In the genomic region with DNA sequence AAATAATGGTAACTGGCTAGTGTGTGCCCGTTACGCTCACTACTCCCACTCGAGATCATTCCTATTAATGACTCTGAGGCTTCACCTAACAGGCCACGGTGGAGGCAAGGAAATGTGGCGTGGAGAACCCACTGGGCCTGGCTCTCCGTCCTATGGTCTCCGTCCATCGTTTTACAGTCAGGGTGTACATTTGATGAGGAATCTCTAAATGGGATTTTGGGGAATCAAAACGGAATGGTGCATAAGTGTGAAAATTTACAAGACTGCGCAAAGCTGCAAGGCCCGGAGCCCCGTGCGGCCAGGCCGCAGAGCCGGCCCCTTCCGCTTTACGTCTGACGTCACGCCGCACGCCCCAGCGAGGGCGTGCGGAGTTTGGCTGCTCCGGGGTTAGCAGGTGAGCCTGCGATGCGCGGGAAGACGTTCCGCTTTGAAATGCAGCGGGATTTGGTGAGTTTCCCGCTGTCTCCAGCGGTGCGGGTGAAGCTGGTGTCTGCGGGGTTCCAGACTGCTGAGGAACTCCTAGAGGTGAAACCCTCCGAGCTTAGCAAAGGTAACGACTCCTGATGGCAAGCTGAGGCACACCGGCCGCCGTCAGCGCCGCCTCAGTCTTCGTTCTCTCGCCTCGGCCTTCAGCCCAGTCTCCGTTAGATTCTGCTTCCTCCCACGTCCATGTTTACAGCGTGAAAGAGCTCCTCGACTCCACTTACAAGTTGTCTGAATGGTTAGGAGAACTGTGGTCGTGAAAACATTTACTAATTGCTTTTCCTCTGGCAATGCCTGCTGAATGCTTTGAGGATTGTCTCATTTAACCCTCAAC, we compare ENCODE assay signal across 8 cellular contexts. TPM values are rescaled to one million over a fixed set of nuclear protein-coding genes. Genes with fewer than 3 reads are reported as not detected.
A peak's percentile ranks its signal among the peaks of the same experiment; 100 is the strongest.
DNase-seq lines count a peak whose midpoint lies in the region; ATAC-seq, FAIRE-seq and TF ChIP-seq lines count a peak whose summit lies in the region.

TSS of gene RAD51C (plus strand) at position 364 of the 817 bp plus-strand sequence. CDS start at position 406, 42 bp downstream.

- H3K79me1 ChIP-seq in H1 (ENCODE audit: low read depth, low read length): no peaks in the 10 kb centered on the region
- H3K79me1 ChIP-seq in mesenchymal stem cell (replicated peaks; ENCODE audit: low read length, poor library complexity, severe bottlenecking): no peaks in the 10 kb centered on the region

- TF ChIP-seq POLR2A in H1 (IDR thresholded peaks at IDR 0.05; ENCODE audit: control extremely low read depth in 1 of 2, low read depth in 2 of 2, low read length in 2 of 2): peak in 1 of 2 experiments; percentile 78; a peak in 2 of 3 replicates

- H3K4me1 ChIP-seq in H1 (replicated peaks in 1 of 4; ENCODE audit: control insufficient read depth in 3 of 4, insufficient read depth in 4 of 4, low read length in 3 of 4) (peaks cover 0 to 4% (median 0%) of the 10 kb centered on the region in 4 experiments; a peak in 3 of 7 replicates), mesenchymal stem cell (ENCODE audit: control insufficient read depth, insufficient read depth, low read depth, low read length) (peaks cover 2% of the 10 kb centered on the region)

- H3K23ac ChIP-seq in H1 (ENCODE audit: insufficient read length): no peak within 1 kb of the TSS
- H3K23ac ChIP-seq in mesenchymal stem cell (ENCODE audit: low read length in 2 of 2): no peak within 1 kb of the TSS

- DNase-seq in COLO668 (lab: John Stamatoyannopoulos, UW; ENCODE audit: unreplicated experiment): peak; percentile 86
- DNase-seq in HS-5 (ENCODE audit: low read depth): peak; percentile 31
- DNase-seq in NOMO-1 treated with DMSO at 0.1 percent for 48 hours (lab: John Stamatoyannopoulos, UW; ENCODE audit: unreplicated experiment): peak; percentile 91
- peak; percentile 55 to 81 (median 72) for DNase-seq in activated CD8-positive, alpha-beta memory T cell treated with anti-CD3 and anti-CD28 coated beads for 48 hours (ENCODE audit: low read depth in 2 of 3, low spot score in 2 of 3)
- peak; percentile 27 to 66 for DNase-seq in H1 (ENCODE audit: low read depth in 1 of 2, low spot score in 2 of 2)
- peak; percentile 66 for DNase-seq in mesenchymal stem cell
- peak; percentile 72 for DNase-seq in stimulated activated CD8-positive, alpha-beta memory T cell treated with anti-CD3 and anti-CD28 coated beads, Interleukin-12 subunit alpha, Interleukin-12 subunit beta, amount 100 ng/mL, for 24 hours (ENCODE audit: extremely low read depth)

- TF ChIP-seq EP300 in H1 (IDR thresholded peaks at IDR 0.05; ENCODE audit: borderline replicate concordance in 1 of 2, low read depth in 2 of 2, low read length in 2 of 2): peak in 1 of 2 experiments; percentile 49; a peak in 1 of 3 replicates

- no peaks in the 10 kb centered on the region for H3K23me2 ChIP-seq in H1 (ENCODE audit: low read depth, low read length)

- 28% methylated on average over 50 of the region's 50 CpGs; no CpG with 5 or more reads in 1 of the 2 experiments for WGBS in H1 (ENCODE audit: extremely low coverage in 1 of 2, insufficient coverage in 1 of 2, insufficient read length in 1 of 2, insufficient replicate concordance in 2 of 2, low coverage in 1 of 2, low lambda C conversion rate in 2 of 2, missing lambda C conversion rate in 1 of 2), 2 experiments
- 68% methylated on average over 47 of the region's 50 CpGs for WGBS in mesenchymal stem cell

- FAIRE-seq in H1 (lab: Jason Lieb, UNC): no peak

- TF ChIP-seq RAD21 in H1 (IDR thresholded peaks at IDR 0.05 in 1 of 2, conservative IDR thresholded peaks at IDR 0.05 in 1 of 2; ENCODE audit: low read depth in 2 of 2, low read length in 2 of 2): no peak; a peak in 1 of 4 replicates

- H2BK120ac ChIP-seq in H1 (replicated peaks; ENCODE audit: low read depth, low read length): no peak within 1 kb of the TSS
- no peak within 1 kb of the TSS for H2BK120ac ChIP-seq in mesenchymal stem cell (ENCODE audit: low read depth, low read length)

- H2BK15ac ChIP-seq in H1 (ENCODE audit: low read length) (no peak within 1 kb of the TSS), mesenchymal stem cell (ENCODE audit: low read depth, poor library complexity, severe bottlenecking) (no peak within 1 kb of the TSS)

- H3K4ac ChIP-seq in H1 (replicated peaks; ENCODE audit: insufficient read length, low read depth, low read length) (no peak within 1 kb of the TSS), mesenchymal stem cell (ENCODE audit: low read depth in 1 of 2, low read length in 2 of 2) (peak within 1 kb of the TSS; percentile 62 to 78)

- H2BK5ac ChIP-seq in H1 (ENCODE audit: low read depth, low read length): no peak within 1 kb of the TSS
- no peak within 1 kb of the TSS for H2BK5ac ChIP-seq in mesenchymal stem cell (ENCODE audit: low read depth, low read length, poor library complexity, severe bottlenecking)

- peak; percentile 97 for ATAC-seq in GM19467 (IDR thresholded peaks at IDR 0.05; ENCODE audit: unreplicated experiment)

- peak within 1 kb of the TSS; percentile 28; the same call in 1 of the 2 replicates for H3K18ac ChIP-seq in H1 (ENCODE audit: extremely low read depth, low read length)
- no peak within 1 kb of the TSS for H3K18ac ChIP-seq in mesenchymal stem cell (ENCODE audit: low read depth in 1 of 2, low read length in 2 of 2)

- H3K36me3 ChIP-seq in H1 (ENCODE audit: control insufficient read depth in 2 of 4, insufficient read depth in 4 of 4, low read length in 3 of 4): no peaks in the 10 kb centered on the region
- peaks cover 0 to 3% of the 10 kb centered on the region in 2 experiments for H3K36me3 ChIP-seq in mesenchymal stem cell (ENCODE audit: control insufficient read depth in 1 of 2, insufficient read depth in 2 of 2, low read depth in 1 of 2, low read length in 2 of 2)

- no peaks in the 10 kb centered on the region for H3K27me3 ChIP-seq in H1 (replicated peaks in 1 of 4; ENCODE audit: control insufficient read depth in 3 of 4, extremely low read depth in 1 of 4, insufficient read depth in 3 of 4, low read length in 3 of 4)
- no peaks in the 10 kb centered on the region for H3K27me3 ChIP-seq in mesenchymal stem cell (ENCODE audit: control insufficient read depth in 1 of 2, insufficient read depth in 1 of 2, low read length in 2 of 2)

- no peak within 1 kb of the TSS for H3K56ac ChIP-seq in H1 (replicated peaks; ENCODE audit: insufficient read length, low read depth, low read length)

- H3K79me2 ChIP-seq in H1 (ENCODE audit: control insufficient read depth in 1 of 2, insufficient read depth in 2 of 2, low read length in 2 of 2): no peaks in the 10 kb centered on the region; a peak in 1 of 4 replicates

- H2AFZ ChIP-seq in H1 (ENCODE audit: low read length) (peak within 1 kb of the TSS; percentile 92), mesenchymal stem cell (ENCODE audit: low read depth, low read length) (peak within 1 kb of the TSS; percentile 97)

- no peaks in the 10 kb centered on the region for H4K20me1 ChIP-seq in H1 (replicated peaks in 1 of 2; ENCODE audit: control insufficient read depth in 1 of 2, insufficient read depth in 2 of 2, low read length in 2 of 2)

- H3K4me3 ChIP-seq in H1 (ENCODE audit: extremely low read depth in 1 of 4, insufficient read depth in 2 of 4, low read depth in 3 of 4, low read length in 4 of 4) (peak within 1 kb of the TSS; percentile 30 to 64 (median 55)), mesenchymal stem cell (ENCODE audit: insufficient read depth in 1 of 2, low read depth in 1 of 2, low read length in 2 of 2) (peak within 1 kb of the TSS; percentile 58 to 93)

- no peak within 1 kb of the TSS for H3K14ac ChIP-seq in H1 (ENCODE audit: insufficient read length)
- no peak within 1 kb of the TSS for H3K14ac ChIP-seq in mesenchymal stem cell (ENCODE audit: low read length in 2 of 2)

- H2AK5ac ChIP-seq in H1 (ENCODE audit: low read depth, low read length) (no peak within 1 kb of the TSS), mesenchymal stem cell (ENCODE audit: low read length, severe bottlenecking) (no peak within 1 kb of the TSS)

- peak within 1 kb of the TSS; percentile 41 to 70 (median 62); a peak in 6 of 7 replicates for H3K9ac ChIP-seq in H1 (replicated peaks in 1 of 4; ENCODE audit: extremely low read depth in 1 of 4, low read depth in 3 of 4, low read length in 3 of 4)
- H3K9ac ChIP-seq in mesenchymal stem cell (ENCODE audit: low read length): peak within 1 kb of the TSS; percentile 88

- peak within 1 kb of the TSS; percentile 4; the same call in 1 of the 2 replicates for H3K27ac ChIP-seq in H1 (ENCODE audit: low read depth, low read length)
- peak within 1 kb of the TSS; percentile 11 for H3K27ac ChIP-seq in mesenchymal stem cell (ENCODE audit: low read length, poor library complexity, severe bottlenecking)

- no peak within 1 kb of the TSS for H2BK20ac ChIP-seq in H1 (ENCODE audit: low read length)

- peak within 1 kb of the TSS; percentile 88 for H4K8ac ChIP-seq in H1 (ENCODE audit: extremely low read depth, insufficient read depth, low read length)
- H4K8ac ChIP-seq in mesenchymal stem cell (ENCODE audit: low read length): peak within 1 kb of the TSS; percentile 80

- H2BK12ac ChIP-seq in H1 (ENCODE audit: low read depth, low read length): no peak within 1 kb of the TSS
- H2BK12ac ChIP-seq in mesenchymal stem cell (ENCODE audit: low read length in 2 of 2): no peak within 1 kb of the TSS

- H4K5ac ChIP-seq in H1 (ENCODE audit: insufficient read length, low read depth, low read length): peak within 1 kb of the TSS; percentile 36

- H3K4me2 ChIP-seq in H1 (ENCODE audit: insufficient read depth in 1 of 2, low read depth in 2 of 2, low read length in 2 of 2) (peak within 1 kb of the TSS; percentile 36 to 83), mesenchymal stem cell (ENCODE audit: low read length, poor library complexity, severe bottlenecking) (peak within 1 kb of the TSS; percentile 28)

- no peak for TF ChIP-seq CTCF in H1 (IDR thresholded peaks at IDR 0.05; ENCODE audit: control extremely low read depth in 1 of 3, insufficient read depth in 1 of 3, low read depth in 1 of 3, low read length in 3 of 3)

- CTCF ChIA-PET in H1 (lab: Charles Lee; ENCODE audit: partially characterized antibody): interaction anchor here (0.6 to 1.6 kb wide), 3 partner anchors 19 to 115 kb away, joined by 3 to 5 read pairs (median 3); no protein-coding TSS in a partner anchor

- H4K91ac ChIP-seq in H1 (replicated peaks; ENCODE audit: insufficient read length, low read length): peak within 1 kb of the TSS; percentile 5
- H4K91ac ChIP-seq in mesenchymal stem cell (ENCODE audit: low read length): peak within 1 kb of the TSS; percentile 21

- POLR2A ChIA-PET in H1 (lab: Charles Lee; ENCODE audit: partially characterized antibody): interaction anchor here (0.6 to 2.4 kb wide), 8 partner anchors 8 to 461 kb away, joined by 3 to 19 read pairs (median 3); no protein-coding TSS in a partner anchor

- H3K9me3 ChIP-seq in H1 (ENCODE audit: insufficient read depth in 2 of 2, low read depth in 1 of 2, low read length in 1 of 2) (no peaks in the 10 kb centered on the region), mesenchymal stem cell (ENCODE audit: control insufficient read depth, low read length) (no peaks in the 10 kb centered on the region)

RNA-seq across cellular contexts. Expression of gene RAD51C, which starts in this region (rescaled TPM):
- total RNA-seq in H1 (2021; fragmentation: NEBNext Ultra II Directional; extraction: Animal tissue kit (Norgen Biotek cat#: 25700)): 10.2 and 10.4 TPM in 2 replicates
- polyA plus RNA-seq in H1 (2011; rRNA removed): 9.6 and 21.7 TPM in 2 replicates
- polyA plus RNA-seq in H1 (2011; cell fraction: cytosol; rRNA removed): 23.1 TPM
- polyA plus RNA-seq in H1 (2011; cell fraction: nucleus; rRNA removed): 4.2 TPM
- polyA plus RNA-seq in H1 (2012, experiment 1 of 2): 21.6 to 35.9 TPM (median 23.9 TPM) in 4 replicates
- polyA plus RNA-seq in H1 (2012, experiment 2 of 2): 9.4 TPM
- polyA plus RNA-seq in H1 (2013, experiment 1 of 2): 22.2 TPM
- 22.3 TPM for polyA plus RNA-seq in H1 (2013, experiment 2 of 2)
- polyA minus RNA-seq in H1 (2011; rRNA and poly(A)+ RNA removed): 16.8 and 25.2 TPM in 2 replicates
- 8.7 TPM for polyA minus RNA-seq in H1 (2011; cell fraction: cytosol; rRNA and poly(A)+ RNA removed)
- polyA minus RNA-seq in H1 (2011; cell fraction: nucleus; rRNA and poly(A)+ RNA removed): 12.5 TPM
- polyA plus RNA-seq in mesenchymal stem cell (2013, experiment 1 of 2): 14.0 TPM
- 12.5 TPM for polyA plus RNA-seq in mesenchymal stem cell (2013, experiment 2 of 2)

Comparison
In these comparisons a context has a peak if more than half of its experiments do, and no peak if none do; other contexts are left out.
1. Peak in every context shown above with its lines: DNase-seq, ATAC-seq, H3K4me3 ChIP-seq and H3K27ac ChIP-seq.
2. DNase-seq: peak in every context shown above with its lines; median percentile 91 in NOMO-1 treated with DMSO at 0.1 percent for 48 hours; 86 in COLO668; 72 in activated CD8-positive, alpha-beta memory T cell treated with anti-CD3 and anti-CD28 coated beads for 48 hours; 72 in stimulated activated CD8-positive, alpha-beta memory T cell treated with anti-CD3 and anti-CD28 coated beads, Interleukin-12 subunit alpha, Interleukin-12 subunit beta, amount 100 ng/mL, for 24 hours; 66 in mesenchymal stem cell; 46 in H1; 31 in HS-5.